Comparison of ENCODE assay signal across 17 cellular contexts in the genomic region with DNA sequence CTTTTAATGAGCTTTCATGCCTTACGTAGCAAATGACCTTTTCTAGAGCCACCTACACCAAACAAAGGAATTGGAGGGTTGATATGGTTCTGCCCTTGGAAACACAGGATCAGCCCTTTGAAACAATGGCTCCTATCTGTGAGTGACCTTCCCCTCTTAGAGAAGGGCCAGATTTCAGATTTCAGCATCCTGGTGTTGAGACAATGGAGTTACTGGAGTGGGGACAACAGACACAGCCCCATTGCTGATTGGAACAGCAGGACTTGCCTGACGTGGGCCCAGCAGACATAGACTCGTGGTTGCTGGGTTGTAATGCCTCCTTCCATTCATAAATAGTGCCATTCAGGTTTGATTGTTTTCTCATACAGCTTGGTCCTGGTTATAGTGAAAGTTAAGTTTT.
A peak's percentile ranks its signal among the peaks of the same experiment; 100 is the strongest.
DNase-seq lines count a peak whose midpoint lies in the region; ATAC-seq and TF ChIP-seq lines count a peak whose summit lies in the region.
"Had no signal": no experiment of that assay in that cellular context is flagged by ENCODE, and none has a peak within 500 bp of the region (broad histone marks: within the 10 kb centered on the region; RNA-seq: fewer than 3 reads in every experiment).

No MANE protein-coding gene starts in this region.

- TF ChIP-seq CTCF in Caco-2 (IDR thresholded peaks at IDR 0.05; ENCODE audit: insufficient read depth in 1 of 2, low read depth in 1 of 2, low read length in 1 of 2, severe bottlenecking in 1 of 2, unreplicated experiment in 1 of 2): no peak
- TF ChIP-seq CTCF in ascending aorta (IDR thresholded peaks at IDR 0.05): no peak

- CTCF ChIA-PET in Caco-2 (lab: Charles Lee): interaction anchor here (0.6 to 1.9 kb wide), 7 partner anchors 10 to 214 kb away, joined by 3 to 9 read pairs (median 4); partner anchors contain the start of gene GALNT10
- CTCF ChIA-PET in activated CD4-positive, alpha-beta memory T cell treated with anti-CD3 and anti-CD28 coated beads, Interleukin-2, amount 10 ng/mL, durations not matched to agents 7 days and 5 days (lab: Charles Lee): no interaction called here

- H3K4me3 Mint-ChIP-seq in Caco-2 (ENCODE audit: unreplicated experiment): peak overlapping the region; percentile 48
- H3K4me3 Mint-ChIP-seq in activated CD4-positive, alpha-beta memory T cell treated with anti-CD3 and anti-CD28 coated beads, Interleukin-2, amount 10 ng/mL, durations not matched to agents 7 days and 5 days: no peak overlapping the region
- H3K4me3 Mint-ChIP-seq: natural killer cell treated with Interleukin-12 subunit alpha and Interleukin-12 subunit beta and Interleukin-15 and Interleukin-18, amount 100 ng/mL, for 72 hours had no signal

- no peak overlapping the region for H3K9ac ChIP-seq in rectal smooth muscle tissue (ENCODE audit: low read length)

- BruUV-seq in Caco-2 (replicated peaks; lab: Mats Ljungman, UMichigan): TSS peak; percentile 79

- no peaks in the 10 kb centered on the region for H3K36me3 Mint-ChIP-seq in Caco-2 (ENCODE audit: insufficient read depth, unreplicated experiment)
- H3K36me3 Mint-ChIP-seq in activated CD4-positive, alpha-beta memory T cell treated with anti-CD3 and anti-CD28 coated beads, Interleukin-2, amount 10 ng/mL, durations not matched to agents 7 days and 5 days (ENCODE audit: low read depth): peaks cover 2% of the 10 kb centered on the region
- H3K36me3 Mint-ChIP-seq: natural killer cell treated with Interleukin-12 subunit alpha and Interleukin-12 subunit beta and Interleukin-15 and Interleukin-18, amount 100 ng/mL, for 72 hours had no signal

- POLR2A ChIA-PET in Caco-2 (lab: Charles Lee): interaction anchor here (1.0 to 2.2 kb wide), 2 partner anchors 10 to 96 kb away, joined by 5 to 9 read pairs; partner anchors contain the start of gene GALNT10
- POLR2A ChIA-PET in activated CD4-positive, alpha-beta memory T cell treated with anti-CD3 and anti-CD28 coated beads, Interleukin-2, amount 10 ng/mL, durations not matched to agents 7 days and 5 days (lab: Charles Lee): interaction anchor here (1.4 kb wide), 1 partner anchor 96 kb away, joined by 3 read pairs; the partner anchor contains the start of gene GALNT10

- ATAC-seq in left lobe of liver: peak; percentile 31
- ATAC-seq: GM12878; natural killer cell treated with Interleukin-12 subunit alpha and Interleukin-12 subunit beta and Interleukin-15 and Interleukin-18, amount 100 ng/mL, for 72 hours had no signal

- no peaks in the 10 kb centered on the region for H3K36me3 ChIP-seq in Caco-2 (ENCODE audit: control insufficient read depth, insufficient read depth, low read length)
- no peaks in the 10 kb centered on the region for H3K36me3 ChIP-seq in ascending aorta
- no peaks in the 10 kb centered on the region for H3K36me3 ChIP-seq in rectal smooth muscle tissue (ENCODE audit: control insufficient read depth, insufficient read depth, low read length)
- H3K36me3 ChIP-seq: esophagus squamous epithelium had no signal

- H3K27ac ChIP-seq in ascending aorta (peak overlapping the region; percentile 71 to 87), rectal smooth muscle tissue (ENCODE audit: low read depth, low read length) (peak overlapping the region; percentile 17)

- H3K9me3 ChIP-seq in Caco-2 (no peaks in the 10 kb centered on the region), ascending aorta (no peaks in the 10 kb centered on the region)
- H3K9me3 ChIP-seq: esophagus squamous epithelium had no signal

- peaks cover 46% of the 10 kb centered on the region for H3K4me1 Mint-ChIP-seq in Caco-2 (ENCODE audit: low read depth, unreplicated experiment)
- peaks cover 10% of the 10 kb centered on the region for H3K4me1 Mint-ChIP-seq in activated CD4-positive, alpha-beta memory T cell treated with anti-CD3 and anti-CD28 coated beads, Interleukin-2, amount 10 ng/mL, durations not matched to agents 7 days and 5 days

- H3K4me1 ChIP-seq in Caco-2 (peaks cover 74% of the 10 kb centered on the region), ascending aorta (peaks cover 0 to 39% of the 10 kb centered on the region in 2 donors), rectal smooth muscle tissue (ENCODE audit: control insufficient read depth, insufficient read depth, low read length) (peaks cover 32% of the 10 kb centered on the region)

- DNase-seq in Caco-2 (peak in 1 of 2 experiments; percentile 15), ascending aorta (ENCODE audit: low spot score in 2 of 2) (no peak), left lobe of liver (ENCODE audit: low spot score) (no peak), occipital lobe (lab: John Stamatoyannopoulos, UW) (no peak), SIG-M5 treated with dmso at 0.1 percent for 504 hours (lab: John Stamatoyannopoulos, UW; ENCODE audit: unreplicated experiment) (no peak), NCI-H748 (lab: John Stamatoyannopoulos, UW; ENCODE audit: unreplicated experiment) (no peak)
- DNase-seq in activated CD4-positive, alpha-beta memory T cell treated with anti-CD3 and anti-CD28 coated beads, Interleukin-2, amount 10 ng/mL, durations not matched to agents 7 days and 5 days: no peak
- DNase-seq: activated CD4-positive, alpha-beta T cell treated with anti-CD3 and anti-CD28 coated beads, Interleukin-2, amount 50 U/mL, for 4 hours; activated effector memory CD4-positive, alpha-beta T cell treated with anti-CD3 and anti-CD28 coated beads, Interleukin-2, amount 50 U/mL, for 16 hours; AML-193; DND-41; esophagus squamous epithelium; stimulated activated CD4-positive, alpha-beta T cell treated with anti-CD3 and anti-CD28 coated beads, Interleukin-15, amount 100 ng/mL, for 24 hours; T-helper 2 cell had no signal

- peak overlapping the region; percentile 84 for H3K27ac Mint-ChIP-seq in Caco-2 (ENCODE audit: unreplicated experiment)
- H3K27ac Mint-ChIP-seq in activated CD4-positive, alpha-beta memory T cell treated with anti-CD3 and anti-CD28 coated beads, Interleukin-2, amount 10 ng/mL, durations not matched to agents 7 days and 5 days: no peak overlapping the region
- H3K27ac Mint-ChIP-seq: natural killer cell treated with Interleukin-12 subunit alpha and Interleukin-12 subunit beta and Interleukin-15 and Interleukin-18, amount 100 ng/mL, for 72 hours had no signal

- no peaks in the 10 kb centered on the region for H3K27me3 ChIP-seq in Caco-2 (replicated peaks; ENCODE audit: control insufficient read depth, insufficient read depth, low read length)
- no peaks in the 10 kb centered on the region for H3K27me3 ChIP-seq in ascending aorta
- no peaks in the 10 kb centered on the region for H3K27me3 ChIP-seq in rectal smooth muscle tissue (ENCODE audit: control insufficient read depth, insufficient read depth, low read length)
- H3K27me3 ChIP-seq: esophagus squamous epithelium had no signal

- no peaks in the 10 kb centered on the region for H3K9me3 Mint-ChIP-seq in Caco-2 (ENCODE audit: unreplicated experiment)
- H3K9me3 Mint-ChIP-seq in activated CD4-positive, alpha-beta memory T cell treated with anti-CD3 and anti-CD28 coated beads, Interleukin-2, amount 10 ng/mL, durations not matched to agents 7 days and 5 days: no peaks in the 10 kb centered on the region
- H3K9me3 Mint-ChIP-seq: natural killer cell treated with Interleukin-12 subunit alpha and Interleukin-12 subunit beta and Interleukin-15 and Interleukin-18, amount 100 ng/mL, for 72 hours had no signal

- no peaks in the 10 kb centered on the region for H3K27me3 Mint-ChIP-seq in Caco-2 (ENCODE audit: insufficient read depth, unreplicated experiment)
- no peaks in the 10 kb centered on the region for H3K27me3 Mint-ChIP-seq in activated CD4-positive, alpha-beta memory T cell treated with anti-CD3 and anti-CD28 coated beads, Interleukin-2, amount 10 ng/mL, durations not matched to agents 7 days and 5 days
- H3K27me3 Mint-ChIP-seq: natural killer cell treated with Interleukin-12 subunit alpha and Interleukin-12 subunit beta and Interleukin-15 and Interleukin-18, amount 100 ng/mL, for 72 hours had no signal

- intact Hi-C loops in Caco-2 (cut with micrococcal nuclease; ENCODE audit: unreplicated experiment) (loop anchor here (2.0 to 5.0 kb wide), 6 partner anchors 22 to 161 kb away; partner anchors contain the start of genes GALNT10 and SAP30L), ascending aorta (cut with DNase I) (loop anchor here (2.0 to 5.0 kb wide), 3 partner anchors 64 to 96 kb away; partner anchors contain the start of gene GALNT10)

- no peak overlapping the region for H3K4me3 ChIP-seq in Caco-2 (ENCODE audit: low read depth, low read length)
- no peak overlapping the region for H3K4me3 ChIP-seq in ascending aorta
- H3K4me3 ChIP-seq in rectal smooth muscle tissue (ENCODE audit: low read length): no peak overlapping the region
- H3K4me3 ChIP-seq: esophagus squamous epithelium, GM12878 had no signal
